1 cellular context compared by ENCODE assay signal in genomic region chr17:32319548-32319905, GRCh38.
TF ChIP-seq lines count a peak whose summit lies in the region.

No MANE protein-coding gene starts in this region.

TF ChIP-seq in SK-N-SH treated with all-trans-retinoic acid at 6 μM for 48 hours, 23 proteins besides CTCF, POLR2A, EP300 and RAD21 (continued from another document):
- TF ChIP-seq CSRNP3 (CRISPR knock-in tag; IDR thresholded peaks at IDR 0.05) = no peak
- no peak for TF ChIP-seq ISL1 (CRISPR knock-in tag; IDR thresholded peaks at IDR 0.05)
- no peak for TF ChIP-seq PATZ1 (CRISPR knock-in tag; IDR thresholded peaks at IDR 0.05; ENCODE audit: borderline replicate concordance)
- no peak for TF ChIP-seq ZFP3 (CRISPR knock-in tag; IDR thresholded peaks at IDR 0.05)
- TF ChIP-seq, protein P1, sequence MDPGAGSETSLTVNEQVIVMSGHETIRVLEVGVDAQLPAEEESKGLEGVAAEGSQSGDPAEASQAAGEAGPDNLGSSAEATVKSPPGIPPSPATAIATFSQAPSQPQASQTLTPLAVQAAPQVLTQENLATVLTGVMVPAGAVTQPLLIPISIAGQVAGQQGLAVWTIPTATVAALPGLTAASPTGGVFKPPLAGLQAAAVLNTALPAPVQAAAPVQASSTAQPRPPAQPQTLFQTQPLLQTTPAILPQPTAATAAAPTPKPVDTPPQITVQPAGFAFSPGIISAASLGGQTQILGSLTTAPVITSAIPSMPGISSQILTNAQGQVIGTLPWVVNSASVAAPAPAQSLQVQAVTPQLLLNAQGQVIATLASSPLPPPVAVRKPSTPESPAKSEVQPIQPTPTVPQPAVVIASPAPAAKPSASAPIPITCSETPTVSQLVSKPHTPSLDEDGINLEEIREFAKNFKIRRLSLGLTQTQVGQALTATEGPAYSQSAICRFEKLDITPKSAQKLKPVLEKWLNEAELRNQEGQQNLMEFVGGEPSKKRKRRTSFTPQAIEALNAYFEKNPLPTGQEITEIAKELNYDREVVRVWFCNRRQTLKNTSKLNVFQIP (CRISPR knock-in tag; IDR thresholded peaks at IDR 0.05; ENCODE audit: borderline replicate concordance, low read depth) = no peak
- TF ChIP-seq ZNF8 (CRISPR knock-in tag; IDR thresholded peaks at IDR 0.05) = no peak
- TF ChIP-seq CREB5 (CRISPR knock-in tag; IDR thresholded peaks at IDR 0.05; ENCODE audit: low read depth) = no peak
- TF ChIP-seq BACH2 (CRISPR knock-in tag; IDR thresholded peaks at IDR 0.05; ENCODE audit: borderline replicate concordance) = no peak
- no peak for TF ChIP-seq TCF4 (CRISPR knock-in tag; IDR thresholded peaks at IDR 0.05; ENCODE audit: borderline replicate concordance)
- TF ChIP-seq ESRRG (CRISPR knock-in tag; IDR thresholded peaks at IDR 0.05) = no peak
- TF ChIP-seq ZFP30 (CRISPR knock-in tag; IDR thresholded peaks at IDR 0.05) = no peak
